Comparison of ENCODE assay signal across 1 cellular context in the genomic region with DNA sequence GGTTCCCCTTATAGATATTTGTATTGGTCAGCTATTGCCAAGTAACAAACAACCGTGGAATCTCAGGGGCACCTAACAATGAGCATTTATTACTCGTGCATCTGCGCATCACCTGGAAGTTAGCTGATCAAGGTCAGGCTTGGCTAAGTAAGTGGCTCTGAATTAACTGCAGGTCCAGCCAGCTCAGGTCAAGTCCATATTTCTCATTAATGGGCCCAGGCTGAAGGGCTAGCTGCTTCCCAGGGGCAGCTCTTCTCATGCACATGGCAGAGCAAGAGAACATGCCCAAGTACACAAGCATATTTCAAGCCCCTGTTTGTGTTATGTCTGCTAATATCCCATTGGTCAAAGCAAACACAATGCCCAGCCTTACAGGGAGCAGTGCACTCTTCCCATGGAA.
TF ChIP-seq lines count a peak whose summit lies in the region.

No MANE protein-coding gene starts in this region.

TF ChIP-seq in GM23338, 12 proteins besides CTCF, POLR2A, EP300 and RAD21 (continued from another document):
- TF ChIP-seq, protein P1, sequence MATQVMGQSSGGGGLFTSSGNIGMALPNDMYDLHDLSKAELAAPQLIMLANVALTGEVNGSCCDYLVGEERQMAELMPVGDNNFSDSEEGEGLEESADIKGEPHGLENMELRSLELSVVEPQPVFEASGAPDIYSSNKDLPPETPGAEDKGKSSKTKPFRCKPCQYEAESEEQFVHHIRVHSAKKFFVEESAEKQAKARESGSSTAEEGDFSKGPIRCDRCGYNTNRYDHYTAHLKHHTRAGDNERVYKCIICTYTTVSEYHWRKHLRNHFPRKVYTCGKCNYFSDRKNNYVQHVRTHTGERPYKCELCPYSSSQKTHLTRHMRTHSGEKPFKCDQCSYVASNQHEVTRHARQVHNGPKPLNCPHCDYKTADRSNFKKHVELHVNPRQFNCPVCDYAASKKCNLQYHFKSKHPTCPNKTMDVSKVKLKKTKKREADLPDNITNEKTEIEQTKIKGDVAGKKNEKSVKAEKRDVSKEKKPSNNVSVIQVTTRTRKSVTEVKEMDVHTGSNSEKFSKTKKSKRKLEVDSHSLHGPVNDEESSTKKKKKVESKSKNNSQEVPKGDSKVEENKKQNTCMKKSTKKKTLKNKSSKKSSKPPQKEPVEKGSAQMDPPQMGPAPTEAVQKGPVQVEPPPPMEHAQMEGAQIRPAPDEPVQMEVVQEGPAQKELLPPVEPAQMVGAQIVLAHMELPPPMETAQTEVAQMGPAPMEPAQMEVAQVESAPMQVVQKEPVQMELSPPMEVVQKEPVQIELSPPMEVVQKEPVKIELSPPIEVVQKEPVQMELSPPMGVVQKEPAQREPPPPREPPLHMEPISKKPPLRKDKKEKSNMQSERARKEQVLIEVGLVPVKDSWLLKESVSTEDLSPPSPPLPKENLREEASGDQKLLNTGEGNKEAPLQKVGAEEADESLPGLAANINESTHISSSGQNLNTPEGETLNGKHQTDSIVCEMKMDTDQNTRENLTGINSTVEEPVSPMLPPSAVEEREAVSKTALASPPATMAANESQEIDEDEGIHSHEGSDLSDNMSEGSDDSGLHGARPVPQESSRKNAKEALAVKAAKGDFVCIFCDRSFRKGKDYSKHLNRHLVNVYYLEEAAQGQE (IDR thresholded peaks at IDR 0.05; ENCODE audit: unreplicated experiment) = no peak
- TF ChIP-seq EZH2 (IDR thresholded peaks at IDR 0.05; ENCODE audit: low read depth, unreplicated experiment) (no peak), ZNF114 (CRISPR knock-in tag; IDR thresholded peaks at IDR 0.05) (no peak), POLR2AphosphoS5 (IDR thresholded peaks at IDR 0.05; ENCODE audit: low read depth) (no peak), STAT1 (IDR thresholded peaks at IDR 0.05; ENCODE audit: unreplicated experiment) (no peak)
- TF ChIP-seq, protein P2, sequence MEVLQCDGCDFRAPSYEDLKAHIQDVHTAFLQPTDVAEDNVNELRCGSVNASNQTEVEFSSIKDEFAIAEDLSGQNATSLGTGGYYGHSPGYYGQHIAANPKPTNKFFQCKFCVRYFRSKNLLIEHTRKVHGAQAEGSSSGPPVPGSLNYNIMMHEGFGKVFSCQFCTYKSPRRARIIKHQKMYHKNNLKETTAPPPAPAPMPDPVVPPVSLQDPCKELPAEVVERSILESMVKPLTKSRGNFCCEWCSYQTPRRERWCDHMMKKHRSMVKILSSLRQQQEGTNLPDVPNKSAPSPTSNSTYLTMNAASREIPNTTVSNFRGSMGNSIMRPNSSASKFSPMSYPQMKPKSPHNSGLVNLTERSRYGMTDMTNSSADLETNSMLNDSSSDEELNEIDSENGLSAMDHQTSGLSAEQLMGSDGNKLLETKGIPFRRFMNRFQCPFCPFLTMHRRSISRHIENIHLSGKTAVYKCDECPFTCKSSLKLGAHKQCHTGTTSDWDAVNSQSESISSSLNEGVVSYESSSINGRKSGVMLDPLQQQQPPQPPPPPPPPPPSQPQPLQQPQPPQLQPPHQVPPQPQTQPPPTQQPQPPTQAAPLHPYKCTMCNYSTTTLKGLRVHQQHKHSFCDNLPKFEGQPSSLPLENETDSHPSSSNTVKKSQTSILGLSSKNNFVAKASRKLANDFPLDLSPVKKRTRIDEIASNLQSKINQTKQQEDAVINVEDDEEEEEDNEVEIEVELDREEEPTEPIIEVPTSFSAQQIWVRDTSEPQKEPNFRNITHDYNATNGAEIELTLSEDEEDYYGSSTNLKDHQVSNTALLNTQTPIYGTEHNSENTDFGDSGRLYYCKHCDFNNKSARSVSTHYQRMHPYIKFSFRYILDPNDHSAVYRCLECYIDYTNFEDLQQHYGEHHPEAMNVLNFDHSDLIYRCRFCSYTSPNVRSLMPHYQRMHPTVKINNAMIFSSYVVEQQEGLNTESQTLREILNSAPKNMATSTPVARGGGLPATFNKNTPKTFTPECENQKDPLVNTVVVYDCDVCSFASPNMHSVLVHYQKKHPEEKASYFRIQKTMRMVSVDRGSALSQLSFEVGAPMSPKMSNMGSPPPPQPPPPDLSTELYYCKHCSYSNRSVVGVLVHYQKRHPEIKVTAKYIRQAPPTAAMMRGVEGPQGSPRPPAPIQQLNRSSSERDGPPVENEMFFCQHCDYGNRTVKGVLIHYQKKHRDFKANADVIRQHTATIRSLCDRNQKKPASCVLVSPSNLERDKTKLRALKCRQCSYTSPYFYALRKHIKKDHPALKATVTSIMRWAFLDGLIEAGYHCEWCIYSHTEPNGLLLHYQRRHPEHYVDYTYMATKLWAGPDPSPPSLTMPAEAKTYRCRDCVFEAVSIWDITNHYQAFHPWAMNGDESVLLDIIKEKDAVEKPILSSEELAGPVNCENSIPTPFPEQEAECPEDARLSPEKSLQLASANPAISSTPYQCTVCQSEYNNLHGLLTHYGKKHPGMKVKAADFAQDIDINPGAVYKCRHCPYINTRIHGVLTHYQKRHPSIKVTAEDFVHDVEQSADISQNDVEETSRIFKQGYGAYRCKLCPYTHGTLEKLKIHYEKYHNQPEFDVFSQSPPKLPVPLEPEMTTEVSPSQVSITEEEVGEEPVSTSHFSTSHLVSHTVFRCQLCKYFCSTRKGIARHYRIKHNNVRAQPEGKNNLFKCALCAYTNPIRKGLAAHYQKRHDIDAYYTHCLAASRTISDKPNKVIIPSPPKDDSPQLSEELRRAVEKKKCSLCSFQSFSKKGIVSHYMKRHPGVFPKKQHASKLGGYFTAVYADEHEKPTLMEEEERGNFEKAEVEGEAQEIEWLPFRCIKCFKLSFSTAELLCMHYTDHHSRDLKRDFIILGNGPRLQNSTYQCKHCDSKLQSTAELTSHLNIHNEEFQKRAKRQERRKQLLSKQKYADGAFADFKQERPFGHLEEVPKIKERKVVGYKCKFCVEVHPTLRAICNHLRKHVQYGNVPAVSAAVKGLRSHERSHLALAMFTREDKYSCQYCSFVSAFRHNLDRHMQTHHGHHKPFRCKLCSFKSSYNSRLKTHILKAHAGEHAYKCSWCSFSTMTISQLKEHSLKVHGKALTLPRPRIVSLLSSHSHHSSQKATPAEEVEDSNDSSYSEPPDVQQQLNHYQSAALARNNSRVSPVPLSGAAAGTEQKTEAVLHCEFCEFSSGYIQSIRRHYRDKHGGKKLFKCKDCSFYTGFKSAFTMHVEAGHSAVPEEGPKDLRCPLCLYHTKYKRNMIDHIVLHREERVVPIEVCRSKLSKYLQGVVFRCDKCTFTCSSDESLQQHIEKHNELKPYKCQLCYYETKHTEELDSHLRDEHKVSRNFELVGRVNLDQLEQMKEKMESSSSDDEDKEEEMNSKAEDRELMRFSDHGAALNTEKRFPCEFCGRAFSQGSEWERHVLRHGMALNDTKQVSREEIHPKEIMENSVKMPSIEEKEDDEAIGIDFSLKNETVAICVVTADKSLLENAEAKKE (CRISPR knock-in tag; IDR thresholded peaks at IDR 0.05) = no peak
